ENCODE assay signal across 8 cellular contexts in the genomic region with DNA sequence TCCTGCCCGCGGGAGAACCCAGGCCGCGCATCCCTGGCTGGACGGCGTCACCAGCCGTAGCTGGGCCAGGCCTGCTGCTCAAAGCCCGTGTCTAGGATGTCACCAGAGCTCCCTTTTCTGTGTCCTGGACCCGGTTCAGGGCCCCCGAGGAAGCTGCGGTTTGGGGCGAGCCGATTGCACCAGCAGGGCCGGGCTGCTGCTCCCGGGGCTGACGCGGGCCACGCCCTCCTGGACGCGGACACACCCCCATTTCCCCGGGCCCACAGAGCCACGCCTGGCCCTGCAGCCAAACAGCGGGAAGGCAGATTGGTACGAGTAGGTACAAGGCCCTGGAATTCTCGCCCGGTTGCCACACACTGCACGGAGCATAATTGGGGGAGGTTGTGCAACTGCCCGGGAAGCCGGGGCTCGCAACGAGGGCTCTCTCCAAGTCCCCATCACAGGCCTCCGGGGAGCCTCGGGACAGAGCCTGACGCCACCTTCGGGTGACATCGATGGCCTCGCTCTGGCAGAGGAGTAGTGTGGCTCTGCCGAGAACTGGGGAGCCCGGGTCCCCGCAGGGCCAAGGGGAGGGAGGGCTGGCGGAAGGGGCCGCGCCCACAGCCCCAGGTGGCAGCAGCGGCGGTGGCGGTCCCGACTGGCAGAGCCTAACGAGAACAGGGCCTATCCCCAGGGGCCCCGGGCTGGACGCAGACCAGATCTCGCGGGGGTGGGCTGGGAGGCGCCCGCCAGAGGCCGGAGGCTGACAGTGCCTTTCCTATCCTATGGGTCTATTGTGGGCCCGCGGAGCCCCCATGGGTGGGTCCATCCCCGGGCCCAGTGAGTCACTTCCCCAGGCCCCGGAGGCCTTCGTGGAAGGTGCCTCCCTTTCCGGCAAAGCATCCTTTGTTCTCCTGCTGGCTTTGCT. TPM values are rescaled to one million over a fixed set of nuclear protein-coding genes. Genes with fewer than 3 reads are reported as not detected.
DNase-seq lines count a peak whose midpoint lies in the region; ATAC-seq and TF ChIP-seq lines count a peak whose summit lies in the region.

No MANE protein-coding gene starts in this region.

- peak in 1 of 3 experiments; percentile 13; a peak in 1 of 6 replicates for TF ChIP-seq CTCF in HCT116 (IDR thresholded peaks at IDR 0.05 in 2 of 3, conservative IDR thresholded peaks at IDR 0.05 in 1 of 3; ENCODE audit: borderline replicate concordance in 1 of 3, insufficient read depth in 1 of 3, low read depth in 2 of 3, low read length in 2 of 3)
- TF ChIP-seq CTCF in retinal pigment epithelial cell (conservative IDR thresholded peaks at IDR 0.05; ENCODE audit: low read depth, low read length): no peak

- ATAC-seq in HCT116: peak; percentile 90
- ATAC-seq in right cardiac atrium: peak; percentile 92 to 96

- H3K27me3 ChIP-seq in HCT116 (ENCODE audit: insufficient read depth, low read length): no peaks in the 10 kb centered on the region
- H3K27me3 ChIP-seq in adipocyte (replicated peaks; ENCODE audit: control insufficient read depth, insufficient read depth, low read length): peaks cover 21% of the 10 kb centered on the region
- H3K27me3 ChIP-seq in right cardiac atrium (ENCODE audit: control insufficient read depth, insufficient read depth): no peaks in the 10 kb centered on the region

- TF ChIP-seq POLR2A in HCT116 (IDR thresholded peaks at IDR 0.05; ENCODE audit: borderline replicate concordance, extremely low read depth, insufficient read depth, insufficient read length): peak; percentile 65

- H3K9ac ChIP-seq in HCT116 (ENCODE audit: low read length) (peak overlapping the region; percentile 64), adipocyte (ENCODE audit: low read length) (peak overlapping the region; percentile 59)

- H3K9me2 ChIP-seq in HCT116 (ENCODE audit: insufficient read depth): no peaks in the 10 kb centered on the region

- H3K4me2 ChIP-seq in HCT116 (ENCODE audit: low read length): peak overlapping the region; percentile 85

- H2AFZ ChIP-seq in HCT116 (ENCODE audit: low read depth, low read length, poor library complexity, severe bottlenecking): no peak overlapping the region

- TSS peak; percentile 80 for BruUV-seq in HCT116 (replicated peaks; lab: Mats Ljungman, UMichigan)

- RAD21 ChIA-PET in HCT116 (lab: Charles Lee; ENCODE audit: low non-redundant PET in 1 of 2, low total read pairs in 2 of 2, uncharacterized antibody in 2 of 2, unreplicated experiment in 2 of 2): interaction anchor here in 1 of 2 experiments (0.6 to 1.0 kb wide), 2 partner anchors 23 to 32 kb away, joined by 3 read pairs; a partner anchor contains a TSS

- no peaks in the 10 kb centered on the region for H3K9me3 ChIP-seq in HCT116 (ENCODE audit: control insufficient read depth in 1 of 2, insufficient read depth in 1 of 2, low read depth in 1 of 2, low read length in 2 of 2)
- no peaks in the 10 kb centered on the region for H3K9me3 ChIP-seq in adipocyte (ENCODE audit: control insufficient read depth, low read length)
- no peaks in the 10 kb centered on the region for H3K9me3 ChIP-seq in right cardiac atrium (ENCODE audit: control insufficient read depth, low read length)

- H3K27ac ChIP-seq in HCT116 (ENCODE audit: low read depth, low read length): peak overlapping the region; percentile 74
- H3K27ac ChIP-seq in right cardiac atrium (ENCODE audit: low read length): peak overlapping the region; percentile 76

- WGBS in right cardiac atrium: 3% methylated on average over 61 of the region's 61 CpGs

- no peak for TF ChIP-seq RAD21 in HCT116 (IDR thresholded peaks at IDR 0.05; ENCODE audit: low read depth)

- POLR2A ChIA-PET in HCT116 (lab: Charles Lee): interaction anchor here (0.6 to 1.5 kb wide), 2 partner anchors 47 to 276 kb away, joined by 4 read pairs; no protein-coding TSS in a partner anchor

- H3K36me3 ChIP-seq in HCT116 (ENCODE audit: control insufficient read depth in 1 of 2, insufficient read depth in 2 of 2, low read length in 2 of 2) (no peaks in the 10 kb centered on the region), adipocyte (ENCODE audit: control insufficient read depth, insufficient read depth, low read length, severe bottlenecking) (no peaks in the 10 kb centered on the region)

- H4K20me1 ChIP-seq in HCT116 (ENCODE audit: insufficient read depth): no peaks in the 10 kb centered on the region

- H3K4me3 ChIP-seq in HCT116 (replicated peaks in 1 of 2; ENCODE audit: low read depth in 1 of 2, low read length in 2 of 2): peak overlapping the region; percentile 55 to 63
- H3K4me3 ChIP-seq in adipocyte (ENCODE audit: low read length): peak overlapping the region; percentile 40
- H3K4me3 ChIP-seq in right cardiac atrium (ENCODE audit: low read length): peak overlapping the region; percentile 44
- H3K4me3 ChIP-seq in retinal pigment epithelial cell (ENCODE audit: low read length): peak overlapping the region; percentile 40

- intact Hi-C loops in HCT116 (cut with micrococcal nuclease): no loop called here
- intact Hi-C loops in right cardiac atrium (cut with DNase I): no loop called here

- DNase-seq in AG08396 (ENCODE audit: low spot score): peak; percentile 91
- DNase-seq in HCT116 (ENCODE audit: low read depth, low spot score): no peak
- DNase-seq in SIG-M5 treated with dmso at 0.1 percent for 504 hours (lab: John Stamatoyannopoulos, UW; ENCODE audit: unreplicated experiment): peak; percentile 91
- peak; percentile 91 for DNase-seq in adipocyte (ENCODE audit: low read depth)
- DNase-seq in right cardiac atrium: peak; percentile 90 to 95 (median 94)
- DNase-seq in retinal pigment epithelial cell (ENCODE audit: low read depth): peak; percentile 62
- DNase-seq in middle frontal gyrus (ENCODE audit: extremely low spot score, low spot score): no peak
- DNase-seq in NCI-H187 (lab: John Stamatoyannopoulos, UW): no peak

- CTCF ChIA-PET in HCT116 (lab: Charles Lee): interaction anchor here (1.2 kb wide), 1 partner anchor 42 kb away, joined by 4 read pairs; no protein-coding TSS in a partner anchor

- peaks cover 14 to 37% of the 10 kb centered on the region in 2 experiments for H3K4me1 ChIP-seq in HCT116 (ENCODE audit: control insufficient read depth in 1 of 2, insufficient read depth in 2 of 2, low read length in 2 of 2)
- H3K4me1 ChIP-seq in adipocyte (ENCODE audit: control insufficient read depth, insufficient read depth, low read length): peaks cover 9% of the 10 kb centered on the region
- H3K4me1 ChIP-seq in right cardiac atrium (ENCODE audit: control insufficient read depth, insufficient read depth, low read length): peaks cover 4% of the 10 kb centered on the region

- H3K79me2 ChIP-seq in HCT116 (ENCODE audit: insufficient read depth, low read length): no peaks in the 10 kb centered on the region

TF ChIP-seq in HCT116, 20 proteins besides CTCF, POLR2A, EP300 and RAD21 (continues in another document):
- TF ChIP-seq EGR1 (IDR thresholded peaks at IDR 0.05; ENCODE audit: low read depth): no peak
- no peak for TF ChIP-seq EZH2phosphoT487 (IDR thresholded peaks at IDR 0.05; ENCODE audit: borderline replicate concordance)
- TF ChIP-seq, protein P1, sequence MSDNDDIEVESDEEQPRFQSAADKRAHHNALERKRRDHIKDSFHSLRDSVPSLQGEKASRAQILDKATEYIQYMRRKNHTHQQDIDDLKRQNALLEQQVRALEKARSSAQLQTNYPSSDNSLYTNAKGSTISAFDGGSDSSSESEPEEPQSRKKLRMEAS (IDR thresholded peaks at IDR 0.05): peak; percentile 80
- TF ChIP-seq, protein P2, sequence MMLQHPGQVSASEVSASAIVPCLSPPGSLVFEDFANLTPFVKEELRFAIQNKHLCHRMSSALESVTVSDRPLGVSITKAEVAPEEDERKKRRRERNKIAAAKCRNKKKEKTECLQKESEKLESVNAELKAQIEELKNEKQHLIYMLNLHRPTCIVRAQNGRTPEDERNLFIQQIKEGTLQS (IDR thresholded peaks at IDR 0.05): no peak
- TF ChIP-seq SP1 (IDR thresholded peaks at IDR 0.05; ENCODE audit: low read depth): peak; percentile 59; the same call in 1 of the 2 replicates
- no peak for TF ChIP-seq ELF1 (IDR thresholded peaks at IDR 0.05; ENCODE audit: borderline replicate concordance, low read depth)
- TF ChIP-seq YY1 (IDR thresholded peaks at IDR 0.05; ENCODE audit: extremely low read depth, insufficient replicate concordance, low read depth, low read length): no peak
- TF ChIP-seq CEBPB (IDR thresholded peaks at IDR 0.05; ENCODE audit: low read depth): peak; percentile 75
- peak; percentile 65; the same call in 1 of the 2 replicates for TF ChIP-seq SIN3A (IDR thresholded peaks at IDR 0.05; ENCODE audit: low read depth)
- TF ChIP-seq, protein P3, sequence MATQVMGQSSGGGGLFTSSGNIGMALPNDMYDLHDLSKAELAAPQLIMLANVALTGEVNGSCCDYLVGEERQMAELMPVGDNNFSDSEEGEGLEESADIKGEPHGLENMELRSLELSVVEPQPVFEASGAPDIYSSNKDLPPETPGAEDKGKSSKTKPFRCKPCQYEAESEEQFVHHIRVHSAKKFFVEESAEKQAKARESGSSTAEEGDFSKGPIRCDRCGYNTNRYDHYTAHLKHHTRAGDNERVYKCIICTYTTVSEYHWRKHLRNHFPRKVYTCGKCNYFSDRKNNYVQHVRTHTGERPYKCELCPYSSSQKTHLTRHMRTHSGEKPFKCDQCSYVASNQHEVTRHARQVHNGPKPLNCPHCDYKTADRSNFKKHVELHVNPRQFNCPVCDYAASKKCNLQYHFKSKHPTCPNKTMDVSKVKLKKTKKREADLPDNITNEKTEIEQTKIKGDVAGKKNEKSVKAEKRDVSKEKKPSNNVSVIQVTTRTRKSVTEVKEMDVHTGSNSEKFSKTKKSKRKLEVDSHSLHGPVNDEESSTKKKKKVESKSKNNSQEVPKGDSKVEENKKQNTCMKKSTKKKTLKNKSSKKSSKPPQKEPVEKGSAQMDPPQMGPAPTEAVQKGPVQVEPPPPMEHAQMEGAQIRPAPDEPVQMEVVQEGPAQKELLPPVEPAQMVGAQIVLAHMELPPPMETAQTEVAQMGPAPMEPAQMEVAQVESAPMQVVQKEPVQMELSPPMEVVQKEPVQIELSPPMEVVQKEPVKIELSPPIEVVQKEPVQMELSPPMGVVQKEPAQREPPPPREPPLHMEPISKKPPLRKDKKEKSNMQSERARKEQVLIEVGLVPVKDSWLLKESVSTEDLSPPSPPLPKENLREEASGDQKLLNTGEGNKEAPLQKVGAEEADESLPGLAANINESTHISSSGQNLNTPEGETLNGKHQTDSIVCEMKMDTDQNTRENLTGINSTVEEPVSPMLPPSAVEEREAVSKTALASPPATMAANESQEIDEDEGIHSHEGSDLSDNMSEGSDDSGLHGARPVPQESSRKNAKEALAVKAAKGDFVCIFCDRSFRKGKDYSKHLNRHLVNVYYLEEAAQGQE (IDR thresholded peaks at IDR 0.05; ENCODE audit: low read depth): no peak
- no peak for TF ChIP-seq EZH2 (IDR thresholded peaks at IDR 0.05)

RNA-seq across cellular contexts. Expression of a gene that starts 23.5 kb away (rescaled TPM):
- total RNA-seq in HCT116 (2021; ENCODE audit: unreplicated experiment) (29.2 TPM), right cardiac atrium (10 to 100 TPM; 10.6 to 14.6 (median 12.7) TPM)
- 24.2 and 28.8 TPM in 2 replicates for polyA plus RNA-seq in HCT116 (2012)
- 10.3 TPM for polyA plus RNA-seq in right cardiac atrium

Comparison
In these comparisons a context has a peak if more than half of its experiments do, and no peak if none do; other contexts are left out.
1. DNase-seq: peak in AG08396 (single experiment), SIG-M5 treated with dmso at 0.1 percent for 504 hours (single experiment), adipocyte (single experiment), right cardiac atrium (3 of 3) and retinal pigment epithelial cell (single experiment); none in HCT116 (single experiment), middle frontal gyrus (single experiment) and NCI-H187 (0 of 2).
2. Peak in every context shown above with its lines, with median percentiles within 50 percentile points of each other: H3K4me3 ChIP-seq.